ENCODE assay signal across 22 cellular contexts in the genomic region with DNA sequence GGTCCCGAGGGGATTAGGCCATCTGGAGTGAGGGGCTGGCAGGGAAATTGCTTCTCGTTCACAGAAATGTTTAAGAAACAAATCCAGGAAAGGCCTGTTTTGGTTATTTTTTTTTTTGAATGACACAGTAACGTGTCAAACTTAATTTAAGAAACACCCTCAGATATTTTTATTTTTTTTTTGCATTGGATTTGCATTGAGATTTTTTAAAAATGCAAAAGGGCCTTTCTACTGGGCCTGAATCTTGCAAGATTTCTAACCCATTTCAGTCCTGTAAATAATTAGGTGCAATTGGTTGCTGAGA. TPM values are rescaled to one million over a fixed set of nuclear protein-coding genes. Genes with fewer than 3 reads are reported as not detected.
DNase-seq lines count a peak whose midpoint lies in the region; ATAC-seq, FAIRE-seq and TF ChIP-seq lines count a peak whose summit lies in the region.
"Had no signal": no experiment of that assay in that cellular context is flagged by ENCODE, and none has a peak within 500 bp of the region (broad histone marks: within the 10 kb centered on the region; RNA-seq: fewer than 3 reads in every experiment).

No MANE protein-coding gene starts in this region.

- H2BK12ac ChIP-seq in H1 (ENCODE audit: low read depth, low read length): 0 out of 2 replicates have a peak overlapping the region, but pooled peaks have one; percentile 19

- no peaks in the 10 kb centered on the region for H3K36me3 ChIP-seq in SK-N-SH (replicated peaks in 1 of 2; ENCODE audit: control insufficient read depth in 1 of 2, insufficient read depth in 2 of 2, low read length in 1 of 2)
- H3K36me3 ChIP-seq in H1 (ENCODE audit: control insufficient read depth in 2 of 4, insufficient read depth in 4 of 4, low read length in 3 of 4): no peaks in the 10 kb centered on the region
- H3K36me3 ChIP-seq in testis (ENCODE audit: low read depth, missing control alignments): no peaks in the 10 kb centered on the region
- H3K36me3 ChIP-seq in HAP-1 (replicated peaks): no peaks in the 10 kb centered on the region
- H3K36me3 ChIP-seq: heart right ventricle, MG63, ovary had no signal

- H4K20me1 ChIP-seq in SK-N-SH (ENCODE audit: insufficient read depth): no peaks in the 10 kb centered on the region
- H4K20me1 ChIP-seq in H1 (replicated peaks in 1 of 2; ENCODE audit: control insufficient read depth in 1 of 2, insufficient read depth in 2 of 2, low read length in 2 of 2): no peaks in the 10 kb centered on the region

- H3K27ac ChIP-seq in SK-N-SH (ENCODE audit: low read depth in 2 of 2, low read length in 1 of 2) (peak overlapping the region in 1 of 2 experiments; percentile 94; a peak in 2 of 4 replicates), H1 (ENCODE audit: low read depth, low read length) (no peak overlapping the region), testis (no peak overlapping the region)
- H3K27ac ChIP-seq: ovary had no signal

- peak overlapping the region; percentile 72; the same call in 1 of the 2 replicates for H2BK20ac ChIP-seq in H1 (ENCODE audit: low read length)

- H3K4ac ChIP-seq in H1 (replicated peaks; ENCODE audit: insufficient read length, low read depth, low read length): no peak overlapping the region

- H3F3A ChIP-seq in SK-N-SH (replicated peaks; ENCODE audit: insufficient read depth): no peaks in the 10 kb centered on the region

- H3K18ac ChIP-seq in H1 (ENCODE audit: extremely low read depth, low read length): no peak overlapping the region

- no peak overlapping the region for H3K56ac ChIP-seq in H1 (replicated peaks; ENCODE audit: insufficient read length, low read depth, low read length)

- H2AK5ac ChIP-seq in H1 (ENCODE audit: low read depth, low read length): no peak overlapping the region

- in situ Hi-C loops in HAP-1 (cut with MboI; ENCODE audit: low sequenced_read_pairs): no loop called here

- H3K14ac ChIP-seq in H1 (ENCODE audit: insufficient read length): no peak overlapping the region

- no peaks in the 10 kb centered on the region for H3K79me1 ChIP-seq in H1 (ENCODE audit: low read depth, low read length)

- H3K23me2 ChIP-seq in H1 (ENCODE audit: low read depth, low read length): no peaks in the 10 kb centered on the region

- intact Hi-C loops in testis (cut with DNase I; ENCODE audit: low total_unique reads): no loop called here

- 0 out of 2 replicates have a peak overlapping the region, but pooled peaks have one; percentile 35 for H2BK5ac ChIP-seq in H1 (ENCODE audit: low read depth, low read length)

- no peaks in the 10 kb centered on the region for H3K9me2 ChIP-seq in SK-N-SH

- ATAC-seq in HG03354 (IDR thresholded peaks at IDR 0.05; ENCODE audit: poor library complexity, severe bottlenecking, unreplicated experiment): peak; percentile 11
- ATAC-seq in HG02973 (IDR thresholded peaks at IDR 0.05; ENCODE audit: unreplicated experiment): no peak
- ATAC-seq: effector memory CD8-positive, alpha-beta T cell; T-cell had no signal

- H3K4me2 ChIP-seq in SK-N-SH (no peak overlapping the region), H1 (ENCODE audit: insufficient read depth in 1 of 2, low read depth in 2 of 2, low read length in 2 of 2) (no peak overlapping the region)

- no peak overlapping the region for H4K8ac ChIP-seq in H1 (ENCODE audit: extremely low read depth, insufficient read depth, low read length)

- H2BK15ac ChIP-seq in H1 (ENCODE audit: low read length): 0 out of 2 replicates have a peak overlapping the region, but pooled peaks have one; percentile 72

- no peak for FAIRE-seq in H1 (lab: Jason Lieb, UNC)
- FAIRE-seq: RCC 7860 had no signal

- no peak overlapping the region for H3K23ac ChIP-seq in H1 (ENCODE audit: insufficient read length)

- H3K79me2 ChIP-seq in SK-N-SH (ENCODE audit: insufficient read depth) (no peaks in the 10 kb centered on the region), H1 (ENCODE audit: control insufficient read depth in 1 of 2, insufficient read depth in 2 of 2, low read length in 2 of 2) (no peaks in the 10 kb centered on the region)

- H2BK120ac ChIP-seq in H1 (replicated peaks; ENCODE audit: low read depth, low read length): no peak overlapping the region

- no peak for TF ChIP-seq CTCF in SK-N-SH (IDR thresholded peaks at IDR 0.05)
- no peak for TF ChIP-seq CTCF in H1 (IDR thresholded peaks at IDR 0.05; ENCODE audit: control extremely low read depth in 1 of 3, insufficient read depth in 1 of 3, low read depth in 1 of 3, low read length in 3 of 3)
- TF ChIP-seq CTCF in testis (IDR thresholded peaks at IDR 0.05): no peak

- no peaks in the 10 kb centered on the region for H3K9me3 ChIP-seq in SK-N-SH
- H3K9me3 ChIP-seq in H1 (ENCODE audit: insufficient read depth in 2 of 2, low read depth in 1 of 2, low read length in 1 of 2): no peaks in the 10 kb centered on the region
- no peaks in the 10 kb centered on the region for H3K9me3 ChIP-seq in testis
- no peaks in the 10 kb centered on the region for H3K9me3 ChIP-seq in HAP-1
- H3K9me3 ChIP-seq: heart right ventricle, MG63, ovary had no signal

- TF ChIP-seq EP300 in SK-N-SH (IDR thresholded peaks at IDR 0.05; ENCODE audit: borderline replicate concordance in 1 of 2, low read depth in 1 of 2, low read length in 1 of 2): no peak
- TF ChIP-seq EP300 in H1 (IDR thresholded peaks at IDR 0.05; ENCODE audit: borderline replicate concordance in 1 of 2, low read depth in 2 of 2, low read length in 2 of 2): no peak

- no peak overlapping the region for H2AFZ ChIP-seq in SK-N-SH (ENCODE audit: low read depth)
- no peak overlapping the region for H2AFZ ChIP-seq in H1 (ENCODE audit: low read length)

- CTCF ChIA-PET in SK-N-SH (lab: Yijun Ruan, JAX) (interaction anchor here (0.6 to 2.1 kb wide), 2 partner anchors 29 to 65 kb away, joined by 3 to 5 read pairs; no protein-coding TSS in a partner anchor), H1 (lab: Charles Lee; ENCODE audit: partially characterized antibody) (interaction anchor here (2.6 kb wide), 1 partner anchor 10 kb away, joined by 13 read pairs; no protein-coding TSS in a partner anchor)

- WGBS in SK-N-SH (ENCODE audit: low lambda C conversion rate): 43% methylated on average over 3 of the region's 3 CpGs
- WGBS in H1 (ENCODE audit: extremely low coverage in 1 of 2, insufficient coverage in 1 of 2, insufficient read length in 1 of 2, insufficient replicate concordance in 2 of 2, low coverage in 1 of 2, low lambda C conversion rate in 2 of 2, missing lambda C conversion rate in 1 of 2), 2 experiments: 82% methylated on average over 3 of the region's 3 CpGs; no CpG with 5 or more reads in 1 of the 2 experiments
- 64 to 71% methylated on average over 3 of the region's 3 CpGs for WGBS in testis, 2 donors

- H3K27me3 ChIP-seq in SK-N-SH (ENCODE audit: insufficient read depth): no peaks in the 10 kb centered on the region
- peaks cover 0 to 2% (median 0%) of the 10 kb centered on the region in 4 experiments; a peak in 1 of 7 replicates for H3K27me3 ChIP-seq in H1 (replicated peaks in 1 of 4; ENCODE audit: control insufficient read depth in 3 of 4, extremely low read depth in 1 of 4, insufficient read depth in 3 of 4, low read length in 3 of 4)
- no peaks in the 10 kb centered on the region for H3K27me3 ChIP-seq in testis
- H3K27me3 ChIP-seq in HAP-1 (ENCODE audit: low read depth): no peaks in the 10 kb centered on the region
- H3K27me3 ChIP-seq: heart right ventricle, MG63, ovary had no signal

- H3K9ac ChIP-seq in SK-N-SH (no peak overlapping the region), H1 (replicated peaks in 1 of 4; ENCODE audit: extremely low read depth in 1 of 4, low read depth in 3 of 4, low read length in 3 of 4) (no peak overlapping the region)

- TF ChIP-seq RAD21 in SK-N-SH (IDR thresholded peaks at IDR 0.05; ENCODE audit: low read length): no peak
- no peak for TF ChIP-seq RAD21 in H1 (IDR thresholded peaks at IDR 0.05 in 1 of 2, conservative IDR thresholded peaks at IDR 0.05 in 1 of 2; ENCODE audit: low read depth in 2 of 2, low read length in 2 of 2)

- H3K4me1 ChIP-seq in SK-N-SH (ENCODE audit: control insufficient read depth in 1 of 2, insufficient read depth in 2 of 2, low read depth in 1 of 2, low read length in 1 of 2) (peaks cover 0 to 86% of the 10 kb centered on the region in 2 experiments; a peak in 2 of 4 replicates), H1 (replicated peaks in 1 of 4; ENCODE audit: control insufficient read depth in 3 of 4, insufficient read depth in 4 of 4, low read length in 3 of 4) (peaks cover 9 to 47% (median 38%) of the 10 kb centered on the region in 4 experiments), testis (no peaks in the 10 kb centered on the region), HAP-1 (peaks cover 24% of the 10 kb centered on the region)

- DNase-seq in SK-N-SH (no peak), H1 (ENCODE audit: low read depth in 1 of 2, low spot score in 2 of 2) (no peak), testis (peak; percentile 12), HAP-1 (ENCODE audit: low spot score in 2 of 2) (no peak), NCI-H82 (lab: John Stamatoyannopoulos, UW) (no peak)
- DNase-seq: activated CD4-positive, alpha-beta memory T cell treated with anti-CD3 and anti-CD28 coated beads for 36 hours; activated CD8-positive, alpha-beta memory T cell treated with anti-CD3 and anti-CD28 coated beads, Interleukin-2, amount 50 U/mL, for 48 hours; activated naive CD4-positive, alpha-beta T cell treated with anti-CD3 and anti-CD28 coated beads, Interleukin-2, amount 10 ng/mL, durations not matched to agents 7 days and 5 days; CD4-positive, CD25-positive, alpha-beta regulatory T cell; effector memory CD8-positive, alpha-beta T cell; kidney glomerular epithelial cell; MG63; NCI-H2107; SIG-M5 had no signal

- TF ChIP-seq POLR2A in H1 (IDR thresholded peaks at IDR 0.05; ENCODE audit: control extremely low read depth in 1 of 2, low read depth in 2 of 2, low read length in 2 of 2) (no peak), testis (IDR thresholded peaks at IDR 0.05) (no peak)

- no peak overlapping the region for H4K91ac ChIP-seq in H1 (replicated peaks; ENCODE audit: insufficient read length, low read length)

- H3K4me3 ChIP-seq in SK-N-SH (ENCODE audit: low read depth in 2 of 2, low read length in 1 of 2) (no peak overlapping the region), H1 (ENCODE audit: extremely low read depth in 1 of 4, insufficient read depth in 2 of 4, low read depth in 3 of 4, low read length in 4 of 4) (no peak overlapping the region), testis (no peak overlapping the region), HAP-1 (no peak overlapping the region)
- H3K4me3 ChIP-seq: heart right ventricle, lung, MG63, ovary, skin epidermis had no signal

- POLR2A ChIA-PET in SK-N-SH (lab: Yijun Ruan, JAX) (interaction anchor here (1.3 kb wide), 1 partner anchor 65 kb away, joined by 4 read pairs; no protein-coding TSS in a partner anchor), H1 (lab: Charles Lee; ENCODE audit: partially characterized antibody) (no interaction called here)

- H4K5ac ChIP-seq in H1 (ENCODE audit: insufficient read length, low read depth, low read length): no peak overlapping the region

RNA-seq across cellular contexts. Expression of a gene that starts 25.0 kb away (rescaled TPM):
- polyA plus RNA-seq in SK-N-SH (2012; rRNA removed) (7.1 and 8.6 TPM in 2 replicates), H1 (2011; rRNA removed) (15.7 and 18.3 TPM in 2 replicates), testis (ENCODE audit: insufficient read depth, low read depth, low replicate concordance) (45.7 TPM)
- 9.4 and 11.1 TPM in 2 replicates for polyA plus RNA-seq in SK-N-SH (2012; cell fraction: cytosol; rRNA removed)
- polyA plus RNA-seq in SK-N-SH (2012; cell fraction: nucleus; rRNA removed): 7.4 and 9.3 TPM in 2 replicates
- 32.4 and 33.4 TPM in 2 replicates for total RNA-seq in H1 (2021; fragmentation: NEBNext Ultra II Directional; extraction: Animal tissue kit (Norgen Biotek cat#: 25700))
- polyA plus RNA-seq in H1 (2011; cell fraction: cytosol; rRNA removed): 16.2 TPM
- 17.3 TPM for polyA plus RNA-seq in H1 (2011; cell fraction: nucleus; rRNA removed)
- 21.5 to 39.3 TPM (median 24.4 TPM) in 4 replicates for polyA plus RNA-seq in H1 (2012, experiment 1 of 2)
- polyA plus RNA-seq in H1 (2012, experiment 2 of 2): 13.0 TPM
- 34.5 TPM for polyA plus RNA-seq in H1 (2013, experiment 1 of 2)
- 37.8 TPM for polyA plus RNA-seq in H1 (2013, experiment 2 of 2)
- polyA minus RNA-seq in H1 (2011; rRNA and poly(A)+ RNA removed): 15.4 and 21.4 TPM in 2 replicates
- 21.7 TPM for polyA minus RNA-seq in H1 (2011; cell fraction: cytosol; rRNA and poly(A)+ RNA removed)
- polyA minus RNA-seq in H1 (2011; cell fraction: nucleus; rRNA and poly(A)+ RNA removed): 10.9 TPM
- total RNA-seq in testis: 10 to 100 TPM; 41.9 to 61.7 TPM
